In the genomic region with DNA sequence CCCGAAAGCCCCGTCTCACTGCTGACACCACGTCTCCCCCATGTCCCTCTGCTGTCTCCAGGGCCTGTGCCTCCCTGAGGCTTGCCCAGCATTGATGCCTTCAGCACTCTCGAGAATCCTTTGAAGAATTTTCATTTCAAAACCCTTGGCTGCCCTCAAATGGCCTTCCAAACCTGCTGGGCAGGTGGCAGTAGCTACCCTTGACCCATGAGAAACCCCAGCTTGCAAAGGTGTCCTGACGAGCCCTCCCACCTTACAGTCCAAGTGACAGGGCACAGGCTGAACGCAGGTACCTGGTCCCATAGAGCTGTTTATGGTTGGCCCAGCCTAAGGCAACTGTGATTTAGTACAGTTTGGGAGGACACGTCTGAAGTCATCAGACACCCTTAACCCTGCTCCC, we compare ENCODE assay signal across 27 cellular contexts.
"Had no signal": no experiment of that assay in that cellular context is flagged by ENCODE, and none has a peak within 500 bp of the region (broad histone marks: within the 10 kb centered on the region; RNA-seq: fewer than 3 reads in every experiment).

No MANE protein-coding gene starts in this region.

- H3K9me3 ChIP-seq: ascending aorta had no signal

- H3K4me3 ChIP-seq: ascending aorta had no signal

- ATAC-seq: activated CD8-positive, alpha-beta T cell treated with anti-CD3 and anti-CD28 coated beads for 36 hours; activated naive CD8-positive, alpha-beta T cell treated with anti-CD3 and anti-CD28 coated beads, Interleukin-2, amount 50 U/mL, for 24 hours; activated T-cell treated with anti-CD3 and anti-CD28 coated beads, Interleukin-2, amount 50 U/mL, for 4 hours; activated T-cell treated with anti-CD3 and anti-CD28 coated beads, Interleukin-2, amount 50 U/mL, for 72 hours had no signal

- H3K36me3 ChIP-seq: ascending aorta had no signal

- H3K27ac ChIP-seq: ascending aorta, VCaP had no signal

- H3K4me1 ChIP-seq: ascending aorta had no signal

- DNase-seq: activated B cell treated with CpG ODN at 0.5 μM for 24 hours; activated CD4-positive, alpha-beta memory T cell treated with anti-CD3 and anti-CD28 coated beads for 36 hours; activated CD4-positive, alpha-beta T cell treated with anti-CD3 and anti-CD28 coated beads for 4 hours; activated CD4-positive, alpha-beta T cell treated with anti-CD3 and anti-CD28 coated beads, Interleukin-2, amount 10 ng/mL, durations not matched to agents 24 days and 14 days; activated CD4-positive, alpha-beta T cell treated with anti-CD3 and anti-CD28 coated beads, Interleukin-2, amount 50 U/mL, for 1 hour; activated CD4-positive, alpha-beta T cell treated with anti-CD3 and anti-CD28 coated beads, Interleukin-2, amount 50 U/mL, for 4 hours; activated CD4-positive, CD25-positive, alpha-beta regulatory T cell treated with anti-CD3 and anti-CD28 coated beads, Interleukin-2, amount 50 U/mL, for 72 hours; activated CD8-positive, alpha-beta memory T cell treated with anti-CD3 and anti-CD28 coated beads, Interleukin-2, amount 50 U/mL, for 4 hours; activated CD8-positive, alpha-beta T cell treated with anti-CD3 and anti-CD28 coated beads for 36 hours; activated effector memory CD4-positive, alpha-beta T cell treated with Interleukin-2 at 50 U/mL for 16 hours; activated gamma-delta T cell; activated naive CD4-positive, alpha-beta T cell treated with anti-CD3 and anti-CD28 coated beads, Interleukin-2, amount 10 ng/mL, durations not matched to agents 7 days and 5 days; activated naive CD4-positive, alpha-beta T cell treated with Interleukin-2 at 50 U/mL for 16 hours; activated naive CD8-positive, alpha-beta T cell treated with anti-CD3 and anti-CD28 coated beads, Interleukin-2, amount 10 ng/mL, durations not matched to agents 7 days and 5 days; activated naive CD8-positive, alpha-beta T cell treated with anti-CD3 and anti-CD28 coated beads, Interleukin-2, amount 50 U/mL, for 24 hours; activated T-cell treated with anti-CD3 and anti-CD28 coated beads for 4 hours; activated T-cell treated with anti-CD3 and anti-CD28 coated beads, Interleukin-2, amount 50 U/mL, for 1 hour; activated T-cell treated with anti-CD3 and anti-CD28 coated beads, Interleukin-2, amount 50 U/mL, for 4 hours; activated T-cell treated with anti-CD3 and anti-CD28 coated beads, Interleukin-2, amount 50 U/mL, for 72 hours; anterior cingulate cortex; caudate nucleus; cerebellar nuclear complex; T-helper 1 cell; T-helper 2 cell; T-helper 9 cell had no signal

- H3K27me3 ChIP-seq: ascending aorta had no signal
